21 cellular contexts compared by ENCODE assay signal in genomic region chr18:22713511-22713910, GRCh38.
DNase-seq lines count a peak whose midpoint lies in the region; ATAC-seq and TF ChIP-seq lines count a peak whose summit lies in the region.
"Had no signal": no experiment of that assay in that cellular context is flagged by ENCODE, and none has a peak within 500 bp of the region (broad histone marks: within the 10 kb centered on the region; RNA-seq: fewer than 3 reads in every experiment).

No MANE protein-coding gene starts in this region.

- no peak for TF ChIP-seq POLR2A in tibial nerve (IDR thresholded peaks at IDR 0.05)

- H3K4me3 ChIP-seq in heart right ventricle = no peak overlapping the region
- H3K4me3 ChIP-seq in CD8-positive, alpha-beta T cell (ENCODE audit: low read depth, low read length) = no peak overlapping the region
- no peak overlapping the region for H3K4me3 ChIP-seq in tibial nerve
- H3K4me3 ChIP-seq: GM12878 had no signal

- H3K27ac ChIP-seq in heart right ventricle = peak overlapping the region in 3 of 10 donors; percentile 3 to 23 (median 22)
- no peak overlapping the region for H3K27ac ChIP-seq in CD8-positive, alpha-beta T cell (ENCODE audit: low read depth, low read length)
- no peak overlapping the region for H3K27ac ChIP-seq in tibial nerve
- H3K27ac ChIP-seq: C4-2B had no signal

- ATAC-seq in heart right ventricle (peak in 5 of 8 donors; percentile 37 to 63 (median 48)), omental fat pad (ENCODE audit: low FRiP score) (peak; percentile 21), HG02938 (IDR thresholded peaks at IDR 0.05; ENCODE audit: unreplicated experiment) (no peak)
- ATAC-seq in CD8-positive, alpha-beta T cell = no peak
- ATAC-seq: GM12878 had no signal

- no peaks in the 10 kb centered on the region for H3K4me1 Mint-ChIP-seq in CD8-positive, alpha-beta T cell (ENCODE audit: low read depth)

- DNase-seq in COLO829 (ENCODE audit: low spot score) (peak; percentile 49), amniotic epithelial cell (ENCODE audit: low read depth) (peak; percentile 24), heart right ventricle (no peak), omental fat pad (ENCODE audit: low spot score) (no peak), T1000 (lab: John Stamatoyannopoulos, UW) (no peak), tibial nerve (ENCODE audit: low spot score in 2 of 2) (no peak)
- no peak for DNase-seq in CD8-positive, alpha-beta T cell
- DNase-seq: Caco-2; DMS53; GOT3; Karpas-422; MM.1S; NCI-H1105; NCI-H1694 treated with DMSO at 0.1 percent for 48 hours; NCI-H69; NK-92 treated with Interleukin-12 subunit alpha and Interleukin-12 subunit beta, amount 100 ng/mL, for 24 hours; OCI-M1; RPMI8226 had no signal

- H3K27me3 Mint-ChIP-seq in CD8-positive, alpha-beta T cell (ENCODE audit: low read depth) = peaks cover 6% of the 10 kb centered on the region

- 47 to 63% methylated on average over 1 of the region's 1 CpG for WGBS in heart right ventricle, 2 donors
- WGBS in tibial nerve, 2 donors = 17 to 31% methylated on average over 1 of the region's 1 CpG

- TF ChIP-seq CTCF in heart right ventricle (IDR thresholded peaks at IDR 0.05) (no peak), omental fat pad (IDR thresholded peaks at IDR 0.05) (no peak), tibial nerve (IDR thresholded peaks at IDR 0.05) (no peak)
- TF ChIP-seq CTCF in CD8-positive, alpha-beta T cell (IDR thresholded peaks at IDR 0.05) = no peak

- H3K27me3 ChIP-seq in heart right ventricle (no peaks in the 10 kb centered on the region), tibial nerve (no peaks in the 10 kb centered on the region)
- no peaks in the 10 kb centered on the region for H3K27me3 ChIP-seq in CD8-positive, alpha-beta T cell (ENCODE audit: insufficient read depth, low read length)

- CTCF ChIA-PET in CD8-positive, alpha-beta T cell (lab: Charles Lee) = interaction anchor here (0.7 kb wide), 1 partner anchor 705 kb away, joined by 3 read pairs; no protein-coding TSS in a partner anchor

- no peaks in the 10 kb centered on the region for H3K36me3 Mint-ChIP-seq in CD8-positive, alpha-beta T cell

- H3K4me1 ChIP-seq in heart right ventricle = peaks cover 0 to 31% (median 22%) of the 10 kb centered on the region in 9 donors
- no peaks in the 10 kb centered on the region for H3K4me1 ChIP-seq in CD8-positive, alpha-beta T cell (ENCODE audit: insufficient read depth, low read length)
- H3K4me1 ChIP-seq in tibial nerve = peaks cover 0 to 11% (median 0%) of the 10 kb centered on the region in 4 donors

- no peaks in the 10 kb centered on the region for H3K9me3 Mint-ChIP-seq in CD8-positive, alpha-beta T cell

- POLR2A ChIA-PET in CD8-positive, alpha-beta T cell (lab: Charles Lee) = no interaction called here

- intact Hi-C loops in heart right ventricle (cut with DNase I) = no loop called here
- intact Hi-C loops in CD8-positive, alpha-beta T cell (cut with DNase I, micrococcal nuclease) = no loop called here

- TF ChIP-seq EP300 in tibial nerve (IDR thresholded peaks at IDR 0.05) = no peak

- H3K27ac Mint-ChIP-seq in CD8-positive, alpha-beta T cell = no peak overlapping the region

- H3K36me3 ChIP-seq in heart right ventricle (no peaks in the 10 kb centered on the region), tibial nerve (no peaks in the 10 kb centered on the region)
- no peaks in the 10 kb centered on the region for H3K36me3 ChIP-seq in CD8-positive, alpha-beta T cell (ENCODE audit: insufficient read depth, low read length)

- H3K9me3 ChIP-seq in heart right ventricle (no peaks in the 10 kb centered on the region), tibial nerve (no peaks in the 10 kb centered on the region)
- no peaks in the 10 kb centered on the region for H3K9me3 ChIP-seq in CD8-positive, alpha-beta T cell (ENCODE audit: low read length)
- H3K9me3 ChIP-seq: Caco-2 had no signal

- H3K4me3 Mint-ChIP-seq in CD8-positive, alpha-beta T cell = no peak overlapping the region

Comparison
In these comparisons a context has a peak if more than half of its experiments do, and no peak if none do; other contexts are left out.
1. DNase-seq: peak in COLO829 (single experiment) and amniotic epithelial cell (single experiment); none in heart right ventricle (0 of 2), omental fat pad (single experiment), CD8-positive, alpha-beta T cell (0 of 7), T1000 (single experiment) and tibial nerve (0 of 2).
2. ATAC-seq: peak in heart right ventricle (5 of 8) and omental fat pad (single experiment); none in HG02938 (single experiment) and CD8-positive, alpha-beta T cell (single experiment).